Comparison of ENCODE assay signal across 18 cellular contexts in genomic region chr6:37490466-37491015, GRCh38. TPM values are rescaled to one million over a fixed set of nuclear protein-coding genes. Genes with fewer than 3 reads are reported as not detected.
DNase-seq lines count a peak whose midpoint lies in the region; ATAC-seq, FAIRE-seq and TF ChIP-seq lines count a peak whose summit lies in the region.
"Had no signal": no experiment of that assay in that cellular context is flagged by ENCODE, and none has a peak within 500 bp of the region (broad histone marks: within the 10 kb centered on the region; RNA-seq: fewer than 3 reads in every experiment).

No MANE protein-coding gene starts in this region.

- no peaks in the 10 kb centered on the region for H3K27me3 Mint-ChIP-seq in activated CD4-positive, alpha-beta T cell treated with anti-CD3 and anti-CD28 coated beads for 36 hours
- H3K27me3 Mint-ChIP-seq in astrocyte (ENCODE audit: low read depth, unreplicated experiment) (no peaks in the 10 kb centered on the region), neural progenitor cell (ENCODE audit: insufficient read depth, low read depth) (peaks cover 5% of the 10 kb centered on the region)

- H4K20me1 ChIP-seq in Karpas-422 (ENCODE audit: insufficient read depth, low read depth, low read length) (peaks cover 2% of the 10 kb centered on the region; the same call in 1 of the 2 replicates), astrocyte (ENCODE audit: insufficient read depth, low read length) (peaks cover 69% of the 10 kb centered on the region), neural progenitor cell (ENCODE audit: low read depth) (peaks cover 30% of the 10 kb centered on the region), PC-3 (ENCODE audit: low read length) (no peaks in the 10 kb centered on the region)

- POLR2A ChIA-PET in activated CD4-positive, alpha-beta T cell treated with anti-CD3 and anti-CD28 coated beads for 36 hours (lab: Charles Lee), result no interaction called here
- POLR2A ChIA-PET in HEK293T (lab: Yijun Ruan, JAX), result no interaction called here
- POLR2A ChIA-PET in PC-3 (lab: Charles Lee; ENCODE audit: unreplicated experiment), result no interaction called here

- FAIRE-seq in astrocyte (lab: Jason Lieb, UNC), result no peak
- FAIRE-seq: G401.6 had no signal

- peaks cover 74% of the 10 kb centered on the region for H3K4me1 Mint-ChIP-seq in activated CD4-positive, alpha-beta T cell treated with anti-CD3 and anti-CD28 coated beads for 36 hours
- H3K4me1 Mint-ChIP-seq in astrocyte (ENCODE audit: low read depth, unreplicated experiment), result peaks cover 15% of the 10 kb centered on the region
- H3K4me1 Mint-ChIP-seq in neural progenitor cell, result peaks cover 63% of the 10 kb centered on the region

- H3K9ac ChIP-seq in Karpas-422 (ENCODE audit: low read length) (peak overlapping the region; percentile 9; the same call in 1 of the 2 replicates), astrocyte (ENCODE audit: low read length) (peak overlapping the region; percentile 10), neural progenitor cell (no peak overlapping the region), PC-3 (ENCODE audit: low read length) (no peak overlapping the region)

- H3K36me3 Mint-ChIP-seq in activated CD4-positive, alpha-beta T cell treated with anti-CD3 and anti-CD28 coated beads for 36 hours (ENCODE audit: low read depth), result peaks cover 29% of the 10 kb centered on the region
- peaks cover 3% of the 10 kb centered on the region for H3K36me3 Mint-ChIP-seq in astrocyte (ENCODE audit: low read depth, unreplicated experiment)
- H3K36me3 Mint-ChIP-seq in neural progenitor cell, result peaks cover 6% of the 10 kb centered on the region

- intact Hi-C loops in activated CD4-positive, alpha-beta T cell treated with anti-CD3 and anti-CD28 coated beads for 36 hours (cut with DNase I, micrococcal nuclease), result loop anchor here in 1 of 2 experiments (10.0 kb wide), 1 partner anchor 1624 kb away; the partner anchor contains the start of gene SAYSD1
- intact Hi-C loops in PC-3 (cut with micrococcal nuclease), result no loop called here

- no peak overlapping the region for H3K4me2 ChIP-seq in Karpas-422 (ENCODE audit: low read depth, low read length, poor library complexity, severe bottlenecking)
- no peak overlapping the region for H3K4me2 ChIP-seq in astrocyte (ENCODE audit: low read length)
- peak overlapping the region; percentile 35 for H3K4me2 ChIP-seq in neural progenitor cell
- H3K4me2 ChIP-seq in PC-3 (ENCODE audit: low read length), result no peak overlapping the region
- H3K4me2 ChIP-seq: PC-9 had no signal

- H2AFZ ChIP-seq in Karpas-422 (ENCODE audit: low read length) (no peak overlapping the region), astrocyte (ENCODE audit: low read depth, low read length) (no peak overlapping the region), neural progenitor cell (replicated peaks) (no peak overlapping the region), PC-3 (ENCODE audit: low read length) (no peak overlapping the region)
- H2AFZ ChIP-seq: PC-9 had no signal

- H3K27ac Mint-ChIP-seq in activated CD4-positive, alpha-beta T cell treated with anti-CD3 and anti-CD28 coated beads for 36 hours, result peak overlapping the region; percentile 58
- H3K27ac Mint-ChIP-seq in astrocyte (ENCODE audit: unreplicated experiment), result no peak overlapping the region
- H3K27ac Mint-ChIP-seq in neural progenitor cell, result peak overlapping the region; percentile 89

- CTCF ChIA-PET in activated CD4-positive, alpha-beta T cell treated with anti-CD3 and anti-CD28 coated beads for 36 hours (lab: Charles Lee), result interaction anchor here (0.7 to 2.1 kb wide), 4 partner anchors 13 to 75 kb away, joined by 3 to 8 read pairs (median 4); no protein-coding TSS in a partner anchor
- CTCF ChIA-PET in HEK293T (lab: Yijun Ruan, JAX), result interaction anchor here (1.4 kb wide), 1 partner anchor 75 kb away, joined by 3 read pairs; no protein-coding TSS in a partner anchor
- CTCF ChIA-PET in PC-3 (lab: Charles Lee), result no interaction called here

- H3K4me3 ChIP-seq in Karpas-422 (ENCODE audit: low read length) (no peak overlapping the region), astrocyte (ENCODE audit: insufficient read depth, low read depth, low read length) (no peak overlapping the region), neural progenitor cell (no peak overlapping the region), PC-3 (ENCODE audit: low read length) (no peak overlapping the region)
- H3K4me3 ChIP-seq: dorsolateral prefrontal cortex, PC-9, tibial artery had no signal

- peaks cover 13% of the 10 kb centered on the region for H3K4me1 ChIP-seq in Karpas-422 (ENCODE audit: low read length)
- peaks cover 13% of the 10 kb centered on the region for H3K4me1 ChIP-seq in astrocyte (ENCODE audit: insufficient read depth, low read length)
- peaks cover 43% of the 10 kb centered on the region for H3K4me1 ChIP-seq in neural progenitor cell
- no peaks in the 10 kb centered on the region for H3K4me1 ChIP-seq in PC-3 (ENCODE audit: insufficient read depth, low read length)

- ATAC-seq in activated CD4-positive, alpha-beta T cell treated with anti-CD3 and anti-CD28 coated beads for 36 hours, result no peak
- ATAC-seq in PC-3, result no peak

- H3K27me3 ChIP-seq in Karpas-422 (ENCODE audit: low read length) (no peaks in the 10 kb centered on the region), astrocyte (ENCODE audit: insufficient read depth, low read length) (no peaks in the 10 kb centered on the region), neural progenitor cell (no peaks in the 10 kb centered on the region), PC-3 (ENCODE audit: low read length) (no peaks in the 10 kb centered on the region)
- H3K27me3 ChIP-seq: dorsolateral prefrontal cortex, tibial artery had no signal

- H3K9me2 ChIP-seq in Karpas-422 (replicated peaks; ENCODE audit: insufficient read depth, low read length) (no peaks in the 10 kb centered on the region), PC-3 (replicated peaks; ENCODE audit: low read length) (no peaks in the 10 kb centered on the region)

- no peaks in the 10 kb centered on the region for H3K36me3 ChIP-seq in Karpas-422 (ENCODE audit: insufficient read depth, low read length)
- H3K36me3 ChIP-seq in astrocyte (ENCODE audit: insufficient read depth, low read length), result no peaks in the 10 kb centered on the region
- no peaks in the 10 kb centered on the region for H3K36me3 ChIP-seq in neural progenitor cell
- H3K36me3 ChIP-seq in PC-3 (ENCODE audit: low read depth, low read length), result no peaks in the 10 kb centered on the region

- no TSS peak for BruUV-seq in PC-3 (replicated peaks; lab: Mats Ljungman, UMichigan)

- DNase-seq in activated CD4-positive, alpha-beta T cell treated with anti-CD3 and anti-CD28 coated beads for 36 hours, result no peak
- no peak for DNase-seq in activated CD4-positive, alpha-beta T cell treated with anti-CD3 and anti-CD28 coated beads, Interleukin-2, amount 50 U/mL, for 4 hours
- DNase-seq in Karpas-422 (no peak), astrocyte (ENCODE audit: low read depth) (no peak), neural progenitor cell (ENCODE audit: low spot score) (no peak), HEK293T (ENCODE audit: extremely low spot score) (no peak), PC-3 (no peak), NCI-H1436 (lab: John Stamatoyannopoulos, UW) (no peak)
- DNase-seq: activated CD4-positive, CD25-positive, alpha-beta regulatory T cell; activated T-cell treated with anti-CD3 and anti-CD28 coated beads, Interleukin-2, amount 50 U/mL, for 4 hours; hippocampal formation; NCI-H187 treated with DMSO at 0.1 percent for 48 hours; NCI-H524 treated with DMSO at 0.1 percent for 48 hours; PC-9; stimulated activated CD4-positive, alpha-beta T cell treated with anti-CD3 and anti-CD28 coated beads, Interleukin-1b, Interleukin-23, amount 100 ng/mL, for 48 hours; tibial artery had no signal

- TF ChIP-seq CTCF in astrocyte (IDR thresholded peaks at IDR 0.05; ENCODE audit: insufficient read depth, low read depth, low read length) (no peak), neural progenitor cell (IDR thresholded peaks at IDR 0.05) (no peak), PC-3 (conservative IDR thresholded peaks at IDR 0.05; ENCODE audit: low read depth, low read length) (no peak)

- H3K4me3 Mint-ChIP-seq in activated CD4-positive, alpha-beta T cell treated with anti-CD3 and anti-CD28 coated beads for 36 hours, result no peak overlapping the region
- H3K4me3 Mint-ChIP-seq in astrocyte (ENCODE audit: unreplicated experiment), result no peak overlapping the region
- no peak overlapping the region for H3K4me3 Mint-ChIP-seq in neural progenitor cell
- H3K4me3 Mint-ChIP-seq: activated T-cell treated with anti-CD3 and anti-CD28 coated beads, Interleukin-2, amount 50 U/mL, for 4 hours had no signal

- H3F3A ChIP-seq in neural progenitor cell (ENCODE audit: low read depth) (peaks cover 5% of the 10 kb centered on the region), PC-3 (ENCODE audit: low read length, unreplicated experiment) (no peaks in the 10 kb centered on the region)

- no peaks in the 10 kb centered on the region for H3K9me3 Mint-ChIP-seq in activated CD4-positive, alpha-beta T cell treated with anti-CD3 and anti-CD28 coated beads for 36 hours (ENCODE audit: low read depth)
- H3K9me3 Mint-ChIP-seq in astrocyte (ENCODE audit: unreplicated experiment), result peaks cover 3% of the 10 kb centered on the region
- H3K9me3 Mint-ChIP-seq in neural progenitor cell, result no peaks in the 10 kb centered on the region
- H3K9me3 Mint-ChIP-seq: activated T-cell treated with anti-CD3 and anti-CD28 coated beads, Interleukin-2, amount 50 U/mL, for 4 hours had no signal

- no peak overlapping the region for H3K27ac ChIP-seq in Karpas-422 (ENCODE audit: low read length)
- no peak overlapping the region for H3K27ac ChIP-seq in astrocyte (ENCODE audit: low read depth, low read length)
- H3K27ac ChIP-seq in neural progenitor cell, result no peak overlapping the region
- H3K27ac ChIP-seq in PC-3 (ENCODE audit: low read length), result no peak overlapping the region
- H3K27ac ChIP-seq: PC-9, tibial artery had no signal

- no peaks in the 10 kb centered on the region for H3K9me3 ChIP-seq in Karpas-422 (ENCODE audit: low read length)
- no peaks in the 10 kb centered on the region for H3K9me3 ChIP-seq in astrocyte (ENCODE audit: insufficient read depth, low read depth, low read length)
- H3K9me3 ChIP-seq in neural progenitor cell (ENCODE audit: low read depth), result no peaks in the 10 kb centered on the region
- no peaks in the 10 kb centered on the region for H3K9me3 ChIP-seq in PC-3 (ENCODE audit: low read length)
- H3K9me3 ChIP-seq: tibial artery had no signal

- H3K79me2 ChIP-seq in Karpas-422 (ENCODE audit: low read length), result peaks cover 2% of the 10 kb centered on the region; the same call in 1 of the 2 replicates
- H3K79me2 ChIP-seq in astrocyte (ENCODE audit: insufficient read depth, low read length), result peaks cover 7% of the 10 kb centered on the region
- peaks cover 4% of the 10 kb centered on the region for H3K79me2 ChIP-seq in neural progenitor cell (ENCODE audit: low read depth)
- no peaks in the 10 kb centered on the region for H3K79me2 ChIP-seq in PC-3 (ENCODE audit: low read length)

RNA-seq across cellular contexts. Expression of gene CCDC167, which starts 9.2 kb away (rescaled TPM):
- total RNA-seq in activated CD4-positive, alpha-beta T cell treated with anti-CD3 and anti-CD28 coated beads for 36 hours, result 10 to 100 TPM; 55.3 to 60.3 TPM
- 19.6 and 23.2 TPM in 2 replicates for total RNA-seq in Karpas-422 (2014; rRNA removed; shearing (Covaris generic); ENCODE audit: low replicate concordance)
- total RNA-seq in astrocyte (24.0 and 31.9 TPM in 2 replicates), neural progenitor cell (ENCODE audit: low replicate concordance) (30.4 and 56.5 TPM in 2 replicates), PC-3 (2014; rRNA removed) (54.1 and 56.9 TPM in 2 replicates)

RNA-seq across cellular contexts. Expression of gene CMTR1, which starts 57.5 kb away (rescaled TPM):
- 10 to 100 TPM; 65.3 to 74.6 TPM for total RNA-seq in activated CD4-positive, alpha-beta T cell treated with anti-CD3 and anti-CD28 coated beads for 36 hours
- total RNA-seq in Karpas-422 (2014; rRNA removed; shearing (Covaris generic); ENCODE audit: low replicate concordance), result 28.7 and 40.0 TPM in 2 replicates
- total RNA-seq in astrocyte (44.1 and 47.0 TPM in 2 replicates), neural progenitor cell (ENCODE audit: low replicate concordance) (35.4 and 44.9 TPM in 2 replicates), PC-3 (2014; rRNA removed) (36.4 and 41.9 TPM in 2 replicates)

Comparison
In these comparisons a context has a peak if more than half of its experiments do, and no peak if none do; other contexts are left out.
1. H3K9ac ChIP-seq: peak in Karpas-422 (single experiment) and astrocyte (single experiment); none in neural progenitor cell (single experiment) and PC-3 (single experiment).